In genomic region chr10:21519327-21519933, GRCh38 we compare ENCODE assay signal across 9 cellular contexts. TPM values are rescaled to one million over a fixed set of nuclear protein-coding genes. Genes with fewer than 3 reads are reported as not detected.
DNase-seq lines count a peak whose midpoint lies in the region; ATAC-seq lines count a peak whose summit lies in the region.
"Had no signal": no experiment of that assay in that cellular context is flagged by ENCODE, and none has a peak within 500 bp of the region (broad histone marks: within the 10 kb centered on the region; RNA-seq: fewer than 3 reads in every experiment).

No MANE protein-coding gene starts in this region.

- ATAC-seq in activated CD4-positive, alpha-beta T cell treated with anti-CD3 and anti-CD28 coated beads for 36 hours = no peak

- CTCF ChIA-PET in activated CD4-positive, alpha-beta T cell treated with anti-CD3 and anti-CD28 coated beads for 36 hours (lab: Charles Lee) = interaction anchor here (1.0 to 1.3 kb wide), 2 partner anchors 10 to 11 kb away, joined by 3 read pairs; no protein-coding TSS in a partner anchor

- no peaks in the 10 kb centered on the region for H3K36me3 Mint-ChIP-seq in activated CD4-positive, alpha-beta T cell treated with anti-CD3 and anti-CD28 coated beads for 36 hours (ENCODE audit: low read depth)
- H3K36me3 Mint-ChIP-seq in activated naive CD8-positive, alpha-beta T cell treated with anti-CD3 and anti-CD28 coated beads for 36 hours = peaks cover 3% of the 10 kb centered on the region

- POLR2A ChIA-PET in activated CD4-positive, alpha-beta T cell treated with anti-CD3 and anti-CD28 coated beads for 36 hours (lab: Charles Lee) = interaction anchor here (0.6 kb wide), 1 partner anchor 37 kb away, joined by 3 read pairs; no protein-coding TSS in a partner anchor

- H3K27ac Mint-ChIP-seq in activated CD4-positive, alpha-beta T cell treated with anti-CD3 and anti-CD28 coated beads for 36 hours = peak overlapping the region; percentile 44
- H3K27ac Mint-ChIP-seq in activated naive CD8-positive, alpha-beta T cell treated with anti-CD3 and anti-CD28 coated beads for 36 hours = no peak overlapping the region

- peaks cover 66% of the 10 kb centered on the region for H3K27me3 Mint-ChIP-seq in activated CD4-positive, alpha-beta T cell treated with anti-CD3 and anti-CD28 coated beads for 36 hours
- peaks cover 93% of the 10 kb centered on the region for H3K27me3 Mint-ChIP-seq in activated naive CD8-positive, alpha-beta T cell treated with anti-CD3 and anti-CD28 coated beads for 36 hours

- H3K9me3 Mint-ChIP-seq in activated CD4-positive, alpha-beta T cell treated with anti-CD3 and anti-CD28 coated beads for 36 hours (ENCODE audit: low read depth) = no peaks in the 10 kb centered on the region
- no peaks in the 10 kb centered on the region for H3K9me3 Mint-ChIP-seq in activated naive CD8-positive, alpha-beta T cell treated with anti-CD3 and anti-CD28 coated beads for 36 hours

- intact Hi-C loops in activated CD4-positive, alpha-beta T cell treated with anti-CD3 and anti-CD28 coated beads for 36 hours (cut with DNase I, micrococcal nuclease) = loop anchor here (2.0 to 5.0 kb wide), 4 partner anchors 13 to 823 kb away; partner anchors contain the start of gene COMMD3 (in 1 of the 2)

- H3K4me1 Mint-ChIP-seq in activated CD4-positive, alpha-beta T cell treated with anti-CD3 and anti-CD28 coated beads for 36 hours = peaks cover 34% of the 10 kb centered on the region
- peaks cover 35% of the 10 kb centered on the region for H3K4me1 Mint-ChIP-seq in activated naive CD8-positive, alpha-beta T cell treated with anti-CD3 and anti-CD28 coated beads for 36 hours

- no peaks in the 10 kb centered on the region for H3K27me3 ChIP-seq in layer of hippocampus (ENCODE audit: control insufficient read depth, insufficient read depth, low read length)

- in situ Hi-C loops in ACHN (cut with HindIII; ENCODE audit: low pct_ligation_motif_present, low pct_unique_long_range_greater_than_20kb, low sequenced_read_pairs) = no loop called here

- peak overlapping the region; percentile 78 for H3K4me3 Mint-ChIP-seq in activated CD4-positive, alpha-beta T cell treated with anti-CD3 and anti-CD28 coated beads for 36 hours
- peak overlapping the region; percentile 69 for H3K4me3 Mint-ChIP-seq in activated naive CD8-positive, alpha-beta T cell treated with anti-CD3 and anti-CD28 coated beads for 36 hours

- peak overlapping the region; percentile 57 for H3K27ac ChIP-seq in layer of hippocampus (ENCODE audit: low read depth, low read length)

- DNase-seq in activated CD4-positive, alpha-beta T cell treated with anti-CD3 and anti-CD28 coated beads for 36 hours = no peak
- no peak for DNase-seq in activated CD4-positive, alpha-beta T cell treated with anti-CD3 and anti-CD28 coated beads for 1 hour
- DNase-seq in activated naive CD8-positive, alpha-beta T cell treated with anti-CD3 and anti-CD28 coated beads for 36 hours = no peak
- peak; percentile 48 for DNase-seq in superior temporal gyrus (ENCODE audit: extremely low spot score)
- DNase-seq in NCI-H345 treated with DMSO at 0.1 percent for 48 hours (lab: John Stamatoyannopoulos, UW; ENCODE audit: unreplicated experiment) = no peak
- DNase-seq in ACHN = no peak
- no peak for DNase-seq in putamen (ENCODE audit: low spot score)
- DNase-seq: COR-L47 had no signal

RNA-seq across cellular contexts. Expression of gene SKIDA1, which starts 6.1 kb away (rescaled TPM):
- under 1 TPM; 0.32 to 0.54 TPM for total RNA-seq in activated CD4-positive, alpha-beta T cell treated with anti-CD3 and anti-CD28 coated beads for 36 hours
- total RNA-seq in activated naive CD8-positive, alpha-beta T cell treated with anti-CD3 and anti-CD28 coated beads for 36 hours = under 1 TPM in 1 of 2 experiments, not detected in 1; 0.54 TPM

RNA-seq across cellular contexts. Expression of gene MLLT10, which starts 14.6 kb away (rescaled TPM):
- 10 to 100 TPM; 33.8 to 34.1 TPM for total RNA-seq in activated CD4-positive, alpha-beta T cell treated with anti-CD3 and anti-CD28 coated beads for 36 hours
- total RNA-seq in activated naive CD8-positive, alpha-beta T cell treated with anti-CD3 and anti-CD28 coated beads for 36 hours = 10 to 100 TPM; 33.9 to 36.2 TPM
